11 cellular contexts compared by ENCODE assay signal in the genomic region with DNA sequence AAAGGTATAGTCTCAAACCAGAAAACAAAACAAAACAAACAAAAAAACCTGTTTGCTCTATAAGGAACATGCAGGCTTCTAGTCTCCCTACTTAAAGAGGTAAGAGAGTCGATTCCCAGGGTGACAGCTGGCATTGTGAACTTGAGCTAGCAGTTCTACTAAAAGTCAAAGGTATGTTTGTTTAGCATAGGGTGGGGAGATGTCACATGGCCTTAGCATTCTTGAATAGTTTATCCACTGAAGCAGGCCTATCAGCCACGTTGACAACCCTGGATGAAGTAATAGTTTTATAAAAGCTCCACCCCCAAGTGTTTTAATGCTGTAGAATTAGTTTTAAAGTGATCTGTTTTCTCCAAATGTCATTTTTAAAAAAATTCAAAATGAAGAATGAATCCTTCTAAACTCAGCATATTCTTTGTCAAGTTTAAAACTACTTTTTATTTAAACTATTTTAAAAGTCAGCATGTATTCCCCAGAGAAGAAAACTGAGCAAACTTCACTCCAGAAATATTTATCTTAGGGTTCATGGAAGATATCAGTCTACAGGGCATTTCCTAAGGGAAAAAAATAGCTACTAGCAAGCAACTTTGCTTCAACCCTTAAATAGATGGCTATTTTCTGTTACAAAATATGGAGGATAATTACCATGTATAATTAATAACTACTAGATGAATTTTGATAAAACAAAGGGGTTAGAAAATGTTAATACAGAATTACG. TPM values are rescaled to one million over a fixed set of nuclear protein-coding genes. Genes with fewer than 3 reads are reported as not detected.
DNase-seq lines count a peak whose midpoint lies in the region; ATAC-seq and TF ChIP-seq lines count a peak whose summit lies in the region.
"Had no signal": no experiment of that assay in that cellular context is flagged by ENCODE, and none has a peak within 500 bp of the region (broad histone marks: within the 10 kb centered on the region; RNA-seq: fewer than 3 reads in every experiment).

No MANE protein-coding gene starts in this region.

- H3F3A ChIP-seq in neural progenitor cell (ENCODE audit: low read depth): no peaks in the 10 kb centered on the region

- peak; percentile 84 for DNase-seq in DMS53 (lab: John Stamatoyannopoulos, UW)
- DNase-seq in OCI-M1 (lab: John Stamatoyannopoulos, UW): peak; percentile 77
- DNase-seq in fibroblast of pulmonary artery (ENCODE audit: low read depth): peak; percentile 17
- no peak for DNase-seq in neural progenitor cell (ENCODE audit: low spot score)
- DNase-seq in stimulated activated CD4-positive, alpha-beta T cell treated with anti-CD3 and anti-CD28 coated beads, Interleukin-12 subunit alpha, Interleukin-12 subunit beta, amount 100 ng/mL, for 4 hours: no peak
- DNase-seq in SK-N-DZ (ENCODE audit: low spot score): no peak
- DNase-seq: activated CD8-positive, alpha-beta memory T cell treated with anti-CD3 and anti-CD28 coated beads, Interleukin-2, amount 50 U/mL, for 48 hours; naive B cell; SHP77 treated with DMSO at 0.1 percent for 48 hours had no signal

- no peak for ATAC-seq in HG03439 (IDR thresholded peaks at IDR 0.05; ENCODE audit: unreplicated experiment)
- ATAC-seq in HG02970 (IDR thresholded peaks at IDR 0.05; ENCODE audit: low FRiP score, unreplicated experiment): no peak

- peaks cover 3% of the 10 kb centered on the region for H3K9me3 Mint-ChIP-seq in neural progenitor cell

- H3K27ac Mint-ChIP-seq in neural progenitor cell: peak overlapping the region; percentile 48

- no peaks in the 10 kb centered on the region for H3K36me3 Mint-ChIP-seq in neural progenitor cell

- no peak overlapping the region for H3K4me3 Mint-ChIP-seq in neural progenitor cell
- H3K4me3 Mint-ChIP-seq: naive B cell had no signal

- no peaks in the 10 kb centered on the region for H3K9me3 ChIP-seq in neural progenitor cell (ENCODE audit: low read depth)

- H3K4me3 ChIP-seq in fibroblast of pulmonary artery (replicated peaks; ENCODE audit: low read depth, low read length) (no peak overlapping the region), neural progenitor cell (no peak overlapping the region)

- TF ChIP-seq CTCF in fibroblast of pulmonary artery (IDR thresholded peaks at IDR 0.05; ENCODE audit: low read length, missing control alignments) (no peak), neural progenitor cell (IDR thresholded peaks at IDR 0.05) (no peak)

- no peak overlapping the region for H3K9ac ChIP-seq in neural progenitor cell

- H3K4me1 ChIP-seq in neural progenitor cell: no peaks in the 10 kb centered on the region

- no peaks in the 10 kb centered on the region for H4K20me1 ChIP-seq in neural progenitor cell (ENCODE audit: low read depth)

- peaks cover 5% of the 10 kb centered on the region for H3K27me3 Mint-ChIP-seq in neural progenitor cell (ENCODE audit: insufficient read depth, low read depth)
- H3K27me3 Mint-ChIP-seq: naive B cell had no signal

- H3K27me3 ChIP-seq in neural progenitor cell: no peaks in the 10 kb centered on the region

- no peak overlapping the region for H3K4me2 ChIP-seq in neural progenitor cell

- peaks cover 18% of the 10 kb centered on the region for H3K4me1 Mint-ChIP-seq in neural progenitor cell
- H3K4me1 Mint-ChIP-seq: naive B cell had no signal

- no peaks in the 10 kb centered on the region for H3K36me3 ChIP-seq in neural progenitor cell

- H3K27ac ChIP-seq in neural progenitor cell: no peak overlapping the region

- H3K79me2 ChIP-seq in neural progenitor cell (ENCODE audit: low read depth): no peaks in the 10 kb centered on the region

- no peak overlapping the region for H2AFZ ChIP-seq in neural progenitor cell (replicated peaks)

RNA-seq across cellular contexts. Expression of gene MYOM1, which starts 1.7 kb away (rescaled TPM):
- 0.45 and 1.4 TPM in 2 replicates for total RNA-seq in neural progenitor cell (ENCODE audit: low replicate concordance)
- 0.05 TPM in 2 replicates for polyA plus RNA-seq in SK-N-DZ (2014; cell fraction: cytosol; rRNA removed)
- 0.12 and 0.25 TPM in 2 replicates for polyA plus RNA-seq in SK-N-DZ (2014; cell fraction: nucleus; rRNA removed)

RNA-seq across cellular contexts. Expression of gene MYL12A, which starts 29.5 kb away (rescaled TPM):
- total RNA-seq in neural progenitor cell (ENCODE audit: low replicate concordance): 222 and 365 TPM in 2 replicates
- polyA plus RNA-seq in SK-N-DZ (2014; cell fraction: cytosol; rRNA removed): 113 and 122 TPM in 2 replicates
- 67.1 and 86.3 TPM in 2 replicates for polyA plus RNA-seq in SK-N-DZ (2014; cell fraction: nucleus; rRNA removed)

RNA-seq across cellular contexts. Expression of gene MYL12B, which starts 43.8 kb away (rescaled TPM):
- total RNA-seq in neural progenitor cell (ENCODE audit: low replicate concordance): 127 and 152 TPM in 2 replicates
- polyA plus RNA-seq in SK-N-DZ (2014; cell fraction: cytosol; rRNA removed): 192 and 227 TPM in 2 replicates
- polyA plus RNA-seq in SK-N-DZ (2014; cell fraction: nucleus; rRNA removed): 87.8 and 109 TPM in 2 replicates

Comparison
In these comparisons a context has a peak if more than half of its experiments do, and no peak if none do; other contexts are left out.
1. DNase-seq: peak in DMS53 (single experiment), OCI-M1 (single experiment) and fibroblast of pulmonary artery (single experiment); none in neural progenitor cell (single experiment), stimulated activated CD4-positive, alpha-beta T cell treated with anti-CD3 and anti-CD28 coated beads, Interleukin-12 subunit alpha, Interleukin-12 subunit beta, amount 100 ng/mL, for 4 hours (single experiment) and SK-N-DZ (single experiment).